ENCODE assay signal across 19 cellular contexts in genomic region chr13:57311009-57311586, GRCh38.
"Had no signal": no experiment of that assay in that cellular context is flagged by ENCODE, and none has a peak within 500 bp of the region (broad histone marks: within the 10 kb centered on the region; RNA-seq: fewer than 3 reads in every experiment).

No MANE protein-coding gene starts in this region.

- H3K4me1 Mint-ChIP-seq: activated CD8-positive, alpha-beta memory T cell treated with anti-CD3 and anti-CD28 coated beads, Interleukin-2, amount 10 ng/mL, durations not matched to agents 7 days and 5 days; mesothelial cell of epicardium; stimulated activated effector memory CD8-positive, alpha-beta T cell treated with anti-CD3 and anti-CD28 coated beads, Interleukin-12 subunit alpha, Interleukin-12 subunit beta, amount 100 ng/mL, for 72 hours; T-helper 17 cell had no signal

- H3K36me3 Mint-ChIP-seq: activated CD8-positive, alpha-beta memory T cell treated with anti-CD3 and anti-CD28 coated beads, Interleukin-2, amount 10 ng/mL, durations not matched to agents 7 days and 5 days; activated naive CD8-positive, alpha-beta T cell; mesothelial cell of epicardium; stimulated activated effector memory CD8-positive, alpha-beta T cell treated with anti-CD3 and anti-CD28 coated beads, Interleukin-12 subunit alpha, Interleukin-12 subunit beta, amount 100 ng/mL, for 72 hours had no signal

- H3K9me3 ChIP-seq: neutrophil, thyroid gland, vagina had no signal

- H3K27ac Mint-ChIP-seq: activated CD8-positive, alpha-beta memory T cell treated with anti-CD3 and anti-CD28 coated beads, Interleukin-2, amount 10 ng/mL, durations not matched to agents 7 days and 5 days; activated naive CD8-positive, alpha-beta T cell; activated T-cell treated with anti-CD3 and anti-CD28 coated beads, Interleukin-2, amount 50 U/mL, for 24 hours; dendritic cell treated with granulocyte-macrophage colony-stimulating factor and Interleukin-4, amounts not matched to agents 40 ng/mL and 50 ng/mL, for 4 days; mesothelial cell of epicardium; progenitor cell of endocrine pancreas; stimulated activated effector memory CD8-positive, alpha-beta T cell treated with anti-CD3 and anti-CD28 coated beads, Interleukin-12 subunit alpha, Interleukin-12 subunit beta, amount 100 ng/mL, for 72 hours; T-helper 17 cell had no signal

- H3K9me3 Mint-ChIP-seq: dendritic cell treated with granulocyte-macrophage colony-stimulating factor and Interleukin-4, amounts not matched to agents 40 ng/mL and 50 ng/mL, for 4 days; mesothelial cell of epicardium had no signal

- DNase-seq: activated CD4-positive, alpha-beta T cell treated with anti-CD3 and anti-CD28 coated beads, Interleukin-2, amount 50 U/mL, for 4 hours; activated CD8-positive, alpha-beta memory T cell treated with anti-CD3 and anti-CD28 coated beads, Interleukin-2, amount 10 ng/mL, durations not matched to agents 7 days and 5 days; activated gamma-delta T cell; activated T-cell treated with anti-CD3 and anti-CD28 coated beads, Interleukin-2, amount 50 U/mL, for 24 hours; brain microvascular endothelial cell; hippocampal formation; kidney glomerular epithelial cell; right cardiac atrium; small intestine; T-helper 17 cell; thyroid gland had no signal

- ATAC-seq: activated CD4-positive, CD25-positive, alpha-beta regulatory T cell treated with anti-CD3 and anti-CD28 coated beads, Interleukin-2, amount 50 U/mL, for 24 hours; activated CD8-positive, alpha-beta memory T cell treated with anti-CD3 and anti-CD28 coated beads, Interleukin-2, amount 10 ng/mL, durations not matched to agents 7 days and 5 days; right cardiac atrium; stimulated activated effector memory CD8-positive, alpha-beta T cell treated with anti-CD3 and anti-CD28 coated beads, Interleukin-12 subunit alpha, Interleukin-12 subunit beta, amount 100 ng/mL, for 72 hours; T-helper 17 cell had no signal

- H3K4me1 ChIP-seq: thyroid gland, vagina had no signal

- H3K4me3 Mint-ChIP-seq: activated CD8-positive, alpha-beta memory T cell treated with anti-CD3 and anti-CD28 coated beads, Interleukin-2, amount 10 ng/mL, durations not matched to agents 7 days and 5 days; activated naive CD8-positive, alpha-beta T cell; activated T-cell treated with anti-CD3 and anti-CD28 coated beads, Interleukin-2, amount 50 U/mL, for 24 hours; dendritic cell treated with granulocyte-macrophage colony-stimulating factor and Interleukin-4, amounts not matched to agents 40 ng/mL and 50 ng/mL, for 4 days; mesothelial cell of epicardium; stimulated activated effector memory CD8-positive, alpha-beta T cell treated with anti-CD3 and anti-CD28 coated beads, Interleukin-12 subunit alpha, Interleukin-12 subunit beta, amount 100 ng/mL, for 72 hours; T-helper 17 cell had no signal

- H3K27ac ChIP-seq: brain microvascular endothelial cell, neutrophil, thyroid gland, vagina had no signal

- H3K27me3 ChIP-seq: brain microvascular endothelial cell, neutrophil, thyroid gland, vagina had no signal

- H3K36me3 ChIP-seq: brain microvascular endothelial cell, neutrophil, thyroid gland, vagina had no signal

- H3K4me3 ChIP-seq: thyroid gland, vagina had no signal

- H3K27me3 Mint-ChIP-seq: activated CD8-positive, alpha-beta memory T cell treated with anti-CD3 and anti-CD28 coated beads, Interleukin-2, amount 10 ng/mL, durations not matched to agents 7 days and 5 days; activated naive CD8-positive, alpha-beta T cell; activated T-cell treated with anti-CD3 and anti-CD28 coated beads, Interleukin-2, amount 50 U/mL, for 24 hours; dendritic cell treated with granulocyte-macrophage colony-stimulating factor and Interleukin-4, amounts not matched to agents 40 ng/mL and 50 ng/mL, for 4 days; T-helper 17 cell had no signal
